In the genomic region with DNA sequence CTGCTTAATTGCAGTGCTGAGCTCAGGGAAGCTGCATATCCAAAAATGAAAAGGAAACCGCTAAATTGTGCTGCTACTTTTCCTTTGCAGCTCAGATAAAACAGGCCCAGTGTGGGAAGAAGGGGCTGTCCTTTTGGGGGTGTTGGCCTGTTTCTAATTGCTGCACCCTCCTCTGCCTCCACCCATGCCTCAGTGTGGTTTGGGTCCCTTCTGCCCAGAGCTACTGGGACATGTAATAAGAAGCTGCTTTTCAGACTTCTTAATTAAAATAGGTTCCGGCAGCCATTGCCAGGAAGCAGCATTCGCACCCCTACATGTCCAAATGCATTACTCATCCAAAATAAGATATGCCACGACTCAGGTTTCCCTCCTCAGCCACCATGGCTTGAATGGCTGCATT, we compare ENCODE assay signal across 13 cellular contexts.
"Had no signal": no experiment of that assay in that cellular context is flagged by ENCODE, and none has a peak within 500 bp of the region (broad histone marks: within the 10 kb centered on the region; RNA-seq: fewer than 3 reads in every experiment).

No MANE protein-coding gene starts in this region.

- H3K4me3 Mint-ChIP-seq: activated CD4-positive, alpha-beta T cell treated with anti-CD3 and anti-CD28 coated beads, Interleukin-2, amount 10 ng/mL, durations not matched to agents 7 days and 5 days; endodermal cell; naive thymus-derived CD4-positive, alpha-beta T cell; T-helper 1 cell treated with Interleukin-12 subunit alpha and Interleukin-12 subunit beta and Interleukin-4 antibody, amounts not matched to agents 30 μg/mL and 1 μg/mL, for 36 hours had no signal

- H3K27ac ChIP-seq: suprapubic skin, upper lobe of left lung had no signal

- H3K27ac Mint-ChIP-seq: activated CD4-positive, alpha-beta T cell treated with anti-CD3 and anti-CD28 coated beads, Interleukin-2, amount 10 ng/mL, durations not matched to agents 7 days and 5 days; naive thymus-derived CD4-positive, alpha-beta T cell; T-helper 1 cell treated with Interleukin-12 subunit alpha and Interleukin-12 subunit beta and Interleukin-4 antibody, amounts not matched to agents 30 μg/mL and 1 μg/mL, for 36 hours had no signal

- H3K36me3 Mint-ChIP-seq: naive thymus-derived CD4-positive, alpha-beta T cell had no signal

- H3K4me2 ChIP-seq: smooth muscle cell had no signal

- H3K36me3 ChIP-seq: suprapubic skin had no signal

- ATAC-seq: naive thymus-derived CD4-positive, alpha-beta T cell; stimulated activated naive CD8-positive, alpha-beta T cell treated with anti-CD3 and anti-CD28 coated beads, Interleukin-15, Interleukin-2, amounts not matched to agents 100 U/mL and 50 U/mL, for 24 hours had no signal

- H3K9me3 Mint-ChIP-seq: activated CD4-positive, alpha-beta T cell treated with anti-CD3 and anti-CD28 coated beads, Interleukin-2, amount 10 ng/mL, durations not matched to agents 7 days and 5 days; endodermal cell; T-helper 1 cell treated with Interleukin-12 subunit alpha and Interleukin-12 subunit beta and Interleukin-4 antibody, amounts not matched to agents 30 μg/mL and 1 μg/mL, for 36 hours had no signal

- H3K4me3 ChIP-seq: smooth muscle cell, suprapubic skin, upper lobe of left lung had no signal

- H3K9me3 ChIP-seq: suprapubic skin, upper lobe of left lung had no signal

- H3K27me3 ChIP-seq: suprapubic skin, upper lobe of left lung had no signal

- DNase-seq: activated CD4-positive, alpha-beta T cell treated with anti-CD3 and anti-CD28 coated beads, Interleukin-2, amount 10 ng/mL, durations not matched to agents 7 days and 5 days; activated naive CD4-positive, alpha-beta T cell treated with Interleukin-2 at 50 U/mL for 16 hours; activated T-cell treated with anti-CD3 and anti-CD28 coated beads for 4 hours; anterior cingulate cortex; endodermal cell; islet precursor cell; naive thymus-derived CD4-positive, alpha-beta T cell; posterior cingulate gyrus; stimulated activated naive CD8-positive, alpha-beta T cell treated with anti-CD3 and anti-CD28 coated beads, Interleukin-15, Interleukin-2, amounts not matched to agents 100 U/mL and 50 U/mL, for 24 hours; upper lobe of left lung had no signal
